In the genomic region with DNA sequence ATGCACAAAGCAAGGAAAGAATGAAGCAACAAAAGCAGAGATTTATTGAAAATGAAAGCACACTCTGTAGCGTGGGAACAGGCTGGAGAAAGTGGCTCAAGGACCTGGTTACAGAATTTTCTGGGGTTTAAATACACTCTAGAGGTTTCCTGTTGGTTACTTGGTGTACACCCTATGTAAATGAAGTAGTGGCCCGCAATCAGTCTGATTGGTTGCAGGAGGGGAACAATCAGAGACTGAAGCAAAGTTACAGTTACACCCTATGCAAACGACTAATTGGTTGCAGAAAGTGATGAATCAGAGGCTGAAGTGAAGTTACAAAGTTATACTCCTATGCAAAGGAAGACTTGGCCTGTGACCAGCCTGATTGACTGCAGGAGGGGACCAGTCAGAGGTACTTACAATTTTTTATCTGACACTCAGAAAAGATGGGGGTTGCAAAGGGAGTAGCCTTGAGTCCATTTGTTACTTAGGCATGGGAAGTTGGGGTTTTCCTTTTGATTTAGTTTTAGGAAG, we compare ENCODE assay signal across 8 cellular contexts. TPM values are rescaled to one million over a fixed set of nuclear protein-coding genes. Genes with fewer than 3 reads are reported as not detected.
DNase-seq lines count a peak whose midpoint lies in the region; ATAC-seq and TF ChIP-seq lines count a peak whose summit lies in the region.

No MANE protein-coding gene starts in this region.

- in situ Hi-C loops in GM13976 (cut with MboI; ENCODE audit: low sequenced_read_pairs, unreplicated experiment), result no loop called here

- peak overlapping the region; percentile 73 for H3K27ac ChIP-seq in lower lobe of right lung
- peak overlapping the region; percentile 32 to 54 for H3K27ac ChIP-seq in testis

- peaks cover 39% of the 10 kb centered on the region for H3K4me1 ChIP-seq in lower lobe of right lung
- peaks cover 16% of the 10 kb centered on the region for H3K4me1 ChIP-seq in testis

- intact Hi-C loops in lower lobe of right lung (cut with DNase I) (no loop called here), testis (cut with DNase I; ENCODE audit: low total_unique reads) (no loop called here)

- H3K36me3 ChIP-seq in lower lobe of right lung, result no peaks in the 10 kb centered on the region
- no peaks in the 10 kb centered on the region for H3K36me3 ChIP-seq in testis (ENCODE audit: low read depth, missing control alignments)

- no peak for TF ChIP-seq POLR2A in testis (IDR thresholded peaks at IDR 0.05)

- peak; percentile 78 for ATAC-seq in HG02588 (IDR thresholded peaks at IDR 0.05; ENCODE audit: unreplicated experiment)
- peak; percentile 41 to 71 for ATAC-seq in lower lobe of right lung

- H3K4me3 ChIP-seq in lower lobe of right lung (peak overlapping the region; percentile 22), testis (no peak overlapping the region)

- peak; percentile 35 for DNase-seq in GM13976 (ENCODE audit: low spot score)
- peak; percentile 87 for DNase-seq in NOMO-1 treated with DMSO at 0.1 percent for 48 hours (lab: John Stamatoyannopoulos, UW; ENCODE audit: unreplicated experiment)
- peak; percentile 83 for DNase-seq in activated effector memory CD4-positive, alpha-beta T cell treated with anti-CD3 and anti-CD28 coated beads, Interleukin-2, amount 50 U/mL, for 16 hours
- peak; percentile 44 for DNase-seq in lower lobe of right lung
- DNase-seq in testis, result peak; percentile 54
- no peak for DNase-seq in SKM-1 treated with dmso at 0.1 percent for 144 hours (lab: John Stamatoyannopoulos, UW; ENCODE audit: unreplicated experiment)
- no peak for DNase-seq in NCI-H446 (lab: John Stamatoyannopoulos, UW)

- TF ChIP-seq CTCF in GM13976 (IDR thresholded peaks at IDR 0.05; ENCODE audit: borderline replicate concordance, control extremely low read depth, extremely low read depth, insufficient read depth, missing control alignments) (no peak), lower lobe of right lung (IDR thresholded peaks at IDR 0.05) (no peak), testis (IDR thresholded peaks at IDR 0.05) (no peak)

- H3K27me3 ChIP-seq in lower lobe of right lung (ENCODE audit: low read depth) (no peaks in the 10 kb centered on the region), testis (no peaks in the 10 kb centered on the region)

- H3K9me3 ChIP-seq in lower lobe of right lung (no peaks in the 10 kb centered on the region), testis (no peaks in the 10 kb centered on the region)

- 36 to 39% methylated on average over 3 of the region's 3 CpGs for whole genome bisulfite sequencing in testis, 2 donors

RNA-seq across cellular contexts. Expression of gene MTPN, which starts 3.6 kb away (rescaled TPM):
- total RNA-seq in lower lobe of right lung (144 TPM), testis (100 to 1,000 TPM; 141 to 144 TPM)
- polyA plus RNA-seq in testis (ENCODE audit: insufficient read depth, low read depth, low replicate concordance), result 142 TPM

Comparison
In these comparisons a context has a peak if more than half of its experiments do, and no peak if none do; other contexts are left out.
1. DNase-seq: peak in GM13976 (single experiment), NOMO-1 treated with DMSO at 0.1 percent for 48 hours (single experiment), activated effector memory CD4-positive, alpha-beta T cell treated with anti-CD3 and anti-CD28 coated beads, Interleukin-2, amount 50 U/mL, for 16 hours (single experiment), lower lobe of right lung (single experiment) and testis (single experiment); none in SKM-1 treated with dmso at 0.1 percent for 144 hours (single experiment) and NCI-H446 (0 of 2).